Comparison of ENCODE assay signal across 8 cellular contexts in the genomic region with DNA sequence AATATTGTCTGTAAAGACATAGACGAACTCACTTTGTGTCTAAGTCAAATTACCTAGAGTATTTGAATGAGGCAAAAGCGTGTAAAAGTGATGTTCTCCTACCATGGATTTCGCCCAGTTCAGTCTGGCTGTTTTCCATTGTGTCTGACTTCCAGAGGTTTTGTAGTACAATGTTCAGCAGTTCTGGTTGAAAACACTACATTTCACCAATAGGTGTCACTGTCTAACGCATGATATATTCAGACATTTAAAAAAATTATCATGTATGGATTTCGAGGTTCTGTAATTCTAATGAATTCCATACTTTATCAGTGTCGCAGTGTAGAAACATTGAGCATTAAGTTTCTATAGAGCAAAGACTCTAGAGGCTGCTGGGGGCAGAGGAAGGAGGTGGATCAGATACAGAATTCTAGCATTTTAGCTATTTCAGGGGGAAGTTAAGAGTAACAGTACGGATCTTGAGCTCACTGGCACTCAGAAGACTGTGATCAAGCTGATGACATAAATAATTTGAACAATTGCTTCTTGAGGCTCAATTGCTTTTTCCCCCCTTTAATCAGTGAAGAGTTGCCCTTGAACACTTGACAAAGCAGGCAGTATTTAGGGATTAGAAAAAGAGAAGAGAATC.
DNase-seq lines count a peak whose midpoint lies in the region; ATAC-seq, FAIRE-seq and TF ChIP-seq lines count a peak whose summit lies in the region.

No MANE protein-coding gene starts in this region.

- peaks cover 10% of the 10 kb centered on the region for H3K4me1 Mint-ChIP-seq in nephron

- no peak overlapping the region for H3K27ac ChIP-seq in A549

- H3K27me3 Mint-ChIP-seq in nephron (ENCODE audit: low read depth), result peaks cover 3% of the 10 kb centered on the region

- CTCF ChIA-PET in A549 (lab: Yijun Ruan, JAX), result interaction anchor here (0.6 to 2.6 kb wide), 29 partner anchors 8 to 467 kb away, joined by 3 to 11 read pairs (median 4); no protein-coding TSS in a partner anchor

- POLR2A ChIA-PET in A549 (lab: Yijun Ruan, JAX), result no interaction called here

- peaks cover 7% of the 10 kb centered on the region for H3K9me3 Mint-ChIP-seq in nephron

- H3K36me3 Mint-ChIP-seq in nephron (ENCODE audit: low read depth), result peaks cover 4% of the 10 kb centered on the region

- H3K4me3 Mint-ChIP-seq in nephron, result no peak overlapping the region

- peak; percentile 46 for FAIRE-seq in A549 (lab: Jason Lieb, UNC)

- ATAC-seq in A549 (peak; percentile 64 to 86; a peak in 5 of 6 replicates), GM19397 (IDR thresholded peaks at IDR 0.05; ENCODE audit: unreplicated experiment) (no peak), GM21619 (IDR thresholded peaks at IDR 0.05; ENCODE audit: unreplicated experiment) (no peak)

- peak overlapping the region; percentile 52 to 68 (median 65) for H3K27ac Mint-ChIP-seq in nephron

- TF ChIP-seq RAD21 in A549 (conservative IDR thresholded peaks at IDR 0.05 in 1 of 2, IDR thresholded peaks at IDR 0.05 in 1 of 2), result peak; percentile 70 to 74

- WGBS in A549 (ENCODE audit: missing lambda C conversion rate), result 16% methylated on average over 7 of the region's 7 CpGs

- no peak for TF ChIP-seq POLR2A in A549 (IDR thresholded peaks at IDR 0.05; ENCODE audit: low read length)

- 0 out of 3 replicates have a peak overlapping the region, but pooled peaks have one; percentile 11 for H3K4me2 ChIP-seq in A549

- TF ChIP-seq CTCF in A549 (IDR thresholded peaks at IDR 0.05), result peak; percentile 69
- peak; percentile 51 for TF ChIP-seq CTCF in GM12873 (IDR thresholded peaks at IDR 0.05; ENCODE audit: insufficient read depth, low read depth, low read length, missing control alignments)
- TF ChIP-seq CTCF in nephron (IDR thresholded peaks at IDR 0.05; ENCODE audit: unreplicated experiment in 3 of 3), result peak; percentile 63 to 74 (median 72)

- peak; percentile 19 to 69 for DNase-seq in A549 (ENCODE audit: low read depth in 1 of 2, low spot score in 1 of 2)
- peak; percentile 12 for DNase-seq in HuH-7 (ENCODE audit: low spot score)
- DNase-seq in RKO (ENCODE audit: low spot score), result peak; percentile 73
- peak; percentile 74 for DNase-seq in fibroblast of gingiva (ENCODE audit: low read depth)

- H3K9me3 ChIP-seq in A549, result peaks cover 9% of the 10 kb centered on the region; the same call in 1 of the 3 replicates

- H3K4me1 ChIP-seq in A549, result 0 out of 3 replicates have a peak, but pooled peaks cover 5% of the 10 kb centered on the region

- H3K4me3 ChIP-seq in A549, result no peak overlapping the region

- no peak for TF ChIP-seq EP300 in A549 (IDR thresholded peaks at IDR 0.05)

TF ChIP-seq in A549, 52 proteins besides CTCF, POLR2A, EP300 and RAD21:
- TF ChIP-seq MAX (IDR thresholded peaks at IDR 0.05) (no peak), MAZ (IDR thresholded peaks at IDR 0.05; ENCODE audit: borderline replicate concordance, low read depth, low read length) (no peak), MAFK (IDR thresholded peaks at IDR 0.05; ENCODE audit: partially characterized antibody) (peak; percentile 25), CHD2 (IDR thresholded peaks at IDR 0.05; ENCODE audit: low read length, partially characterized antibody) (no peak), SMC3 (IDR thresholded peaks at IDR 0.05) (peak; percentile 59), PHF8 (IDR thresholded peaks at IDR 0.05; ENCODE audit: borderline replicate concordance, low read depth) (no peak), RARB (CRISPR knock-in tag; IDR thresholded peaks at IDR 0.05) (no peak), GATA3 (IDR thresholded peaks at IDR 0.05; ENCODE audit: borderline replicate concordance) (no peak), BCL3 (IDR thresholded peaks at IDR 0.05) (no peak), FOXS1 (CRISPR knock-in tag; IDR thresholded peaks at IDR 0.05) (no peak), HEYL (CRISPR knock-in tag; IDR thresholded peaks at IDR 0.05) (no peak), TP53 (CRISPR knock-in tag; IDR thresholded peaks at IDR 0.05) (no peak), NFE2L2 (conservative IDR thresholded peaks at IDR 0.05; ENCODE audit: low read length) (no peak)
- TF ChIP-seq, protein P1, sequence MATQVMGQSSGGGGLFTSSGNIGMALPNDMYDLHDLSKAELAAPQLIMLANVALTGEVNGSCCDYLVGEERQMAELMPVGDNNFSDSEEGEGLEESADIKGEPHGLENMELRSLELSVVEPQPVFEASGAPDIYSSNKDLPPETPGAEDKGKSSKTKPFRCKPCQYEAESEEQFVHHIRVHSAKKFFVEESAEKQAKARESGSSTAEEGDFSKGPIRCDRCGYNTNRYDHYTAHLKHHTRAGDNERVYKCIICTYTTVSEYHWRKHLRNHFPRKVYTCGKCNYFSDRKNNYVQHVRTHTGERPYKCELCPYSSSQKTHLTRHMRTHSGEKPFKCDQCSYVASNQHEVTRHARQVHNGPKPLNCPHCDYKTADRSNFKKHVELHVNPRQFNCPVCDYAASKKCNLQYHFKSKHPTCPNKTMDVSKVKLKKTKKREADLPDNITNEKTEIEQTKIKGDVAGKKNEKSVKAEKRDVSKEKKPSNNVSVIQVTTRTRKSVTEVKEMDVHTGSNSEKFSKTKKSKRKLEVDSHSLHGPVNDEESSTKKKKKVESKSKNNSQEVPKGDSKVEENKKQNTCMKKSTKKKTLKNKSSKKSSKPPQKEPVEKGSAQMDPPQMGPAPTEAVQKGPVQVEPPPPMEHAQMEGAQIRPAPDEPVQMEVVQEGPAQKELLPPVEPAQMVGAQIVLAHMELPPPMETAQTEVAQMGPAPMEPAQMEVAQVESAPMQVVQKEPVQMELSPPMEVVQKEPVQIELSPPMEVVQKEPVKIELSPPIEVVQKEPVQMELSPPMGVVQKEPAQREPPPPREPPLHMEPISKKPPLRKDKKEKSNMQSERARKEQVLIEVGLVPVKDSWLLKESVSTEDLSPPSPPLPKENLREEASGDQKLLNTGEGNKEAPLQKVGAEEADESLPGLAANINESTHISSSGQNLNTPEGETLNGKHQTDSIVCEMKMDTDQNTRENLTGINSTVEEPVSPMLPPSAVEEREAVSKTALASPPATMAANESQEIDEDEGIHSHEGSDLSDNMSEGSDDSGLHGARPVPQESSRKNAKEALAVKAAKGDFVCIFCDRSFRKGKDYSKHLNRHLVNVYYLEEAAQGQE (IDR thresholded peaks at IDR 0.05), result no peak
- TF ChIP-seq, protein P2, sequence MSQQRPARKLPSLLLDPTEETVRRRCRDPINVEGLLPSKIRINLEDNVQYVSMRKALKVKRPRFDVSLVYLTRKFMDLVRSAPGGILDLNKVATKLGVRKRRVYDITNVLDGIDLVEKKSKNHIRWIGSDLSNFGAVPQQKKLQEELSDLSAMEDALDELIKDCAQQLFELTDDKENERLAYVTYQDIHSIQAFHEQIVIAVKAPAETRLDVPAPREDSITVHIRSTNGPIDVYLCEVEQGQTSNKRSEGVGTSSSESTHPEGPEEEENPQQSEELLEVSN (IDR thresholded peaks at IDR 0.05; ENCODE audit: borderline replicate concordance, low read depth), result no peak
TF ChIP-seq in A549: peak in this region for 2.

Comparison
In these comparisons a context has a peak if more than half of its experiments do, and no peak if none do; other contexts are left out.
1. ATAC-seq: peak in A549 (2 of 2); none in GM19397 (single experiment) and GM21619 (single experiment).
2. DNase-seq: peak in every context shown above with its lines; median percentile 74 in fibroblast of gingiva; 73 in RKO; 44 in A549; 12 in HuH-7.
3. Peak in every context shown above with its lines, with median percentiles within 50 percentile points of each other: CTCF ChIP-seq.